In the genomic region with DNA sequence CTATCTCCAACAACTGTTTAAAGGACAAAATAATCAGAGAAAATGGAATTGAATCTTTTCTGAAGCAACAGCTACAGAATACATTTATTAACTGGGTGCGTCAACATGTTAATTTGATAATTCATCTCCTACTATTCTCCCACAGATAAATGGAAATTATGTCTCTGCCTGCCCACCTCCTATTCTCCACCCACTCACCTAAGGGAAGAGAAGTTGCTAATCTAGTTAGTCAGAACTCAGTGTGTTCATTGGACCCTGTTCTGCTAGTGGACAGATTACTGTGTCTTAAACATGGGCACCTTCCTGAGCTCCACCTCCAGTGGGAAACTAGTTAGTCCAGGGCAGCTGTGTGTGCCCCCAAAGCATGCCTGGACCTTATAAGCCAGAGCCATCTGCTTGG, we compare ENCODE assay signal across 22 cellular contexts. TPM values are rescaled to one million over a fixed set of nuclear protein-coding genes. Genes with fewer than 3 reads are reported as not detected.
DNase-seq lines count a peak whose midpoint lies in the region; ATAC-seq and TF ChIP-seq lines count a peak whose summit lies in the region.
"Had no signal": no experiment of that assay in that cellular context is flagged by ENCODE, and none has a peak within 500 bp of the region (broad histone marks: within the 10 kb centered on the region; RNA-seq: fewer than 3 reads in every experiment).

No MANE protein-coding gene starts in this region.

- peak overlapping the region; percentile 65; the same call in 1 of the 2 replicates for H3K27ac ChIP-seq in VCaP
- H3K27ac ChIP-seq: 22Rv1; BLaER1 treated with 17β-estradiol and CSF1 and Interleukin-3, amounts not matched to agents 10 nM and 100 nM had no signal

- DNase-seq in NCI-H82 (lab: John Stamatoyannopoulos, UW) (peak; percentile 45), NCI-H82 treated with DMSO at 0.1 percent for 48 hours (lab: John Stamatoyannopoulos, UW; ENCODE audit: unreplicated experiment) (no peak), mesothelial cell of epicardium (ENCODE audit: low spot score in 2 of 2, unreplicated experiment in 2 of 2) (no peak), ecto neural progenitor cell (ENCODE audit: low spot score) (no peak)
- DNase-seq: BE2C; CD4-positive, alpha-beta T cell; CD8-positive, alpha-beta memory T cell; DMS 273 treated with DMSO at 0.1 percent for 48 hours; DMS79; EL; GDM1; H9; HFFc6 had no signal

- H3K27ac Mint-ChIP-seq in mesothelial cell of epicardium: peak overlapping the region; percentile 79
- H3K27ac Mint-ChIP-seq: CD14-positive monocyte; CD4-positive, alpha-beta T cell; CD8-positive, alpha-beta memory T cell; GM23338; H9; HFFc6 had no signal

- no peaks in the 10 kb centered on the region for H3K9me3 Mint-ChIP-seq in mesothelial cell of epicardium
- H3K9me3 Mint-ChIP-seq: CD14-positive monocyte; CD4-positive, alpha-beta T cell; CD8-positive, alpha-beta memory T cell; GM23338; H9; HFFc6 had no signal

- H3K27me3 Mint-ChIP-seq in mesothelial cell of epicardium (ENCODE audit: low read depth): no peaks in the 10 kb centered on the region
- H3K27me3 Mint-ChIP-seq: CD4-positive, alpha-beta T cell had no signal

- H3K36me3 Mint-ChIP-seq in mesothelial cell of epicardium: peaks cover 22% of the 10 kb centered on the region
- H3K36me3 Mint-ChIP-seq: CD14-positive monocyte; CD8-positive, alpha-beta memory T cell had no signal

- H3K4me3 Mint-ChIP-seq in mesothelial cell of epicardium: no peak overlapping the region
- H3K4me3 Mint-ChIP-seq: CD14-positive monocyte; CD4-positive, alpha-beta T cell; CD8-positive, alpha-beta memory T cell; GM23338; H9; HFFc6 had no signal

- TF ChIP-seq CTCF in VCaP (conservative IDR thresholded peaks at IDR 0.05) (no peak), mesothelial cell of epicardium (IDR thresholded peaks at IDR 0.05; ENCODE audit: unreplicated experiment) (no peak)

- peaks cover 67% of the 10 kb centered on the region for H3K4me1 Mint-ChIP-seq in mesothelial cell of epicardium
- H3K4me1 Mint-ChIP-seq: CD8-positive, alpha-beta memory T cell had no signal

- no peak for ATAC-seq in GM21528 (IDR thresholded peaks at IDR 0.05; ENCODE audit: low FRiP score, unreplicated experiment)
- ATAC-seq in HG02759 (IDR thresholded peaks at IDR 0.05; ENCODE audit: unreplicated experiment): no peak
- ATAC-seq: GM12878, HCT116 had no signal

RNA-seq across cellular contexts. Expression of gene METTL24, which starts 41.0 kb away (rescaled TPM):
- 25.5 to 28.1 TPM (median 25.7 TPM) in 3 replicates for total RNA-seq in mesothelial cell of epicardium
- total RNA-seq: CD4-positive, alpha-beta T cell; GM12878; HFFc6 had no signal
